Comparison of ENCODE assay signal across 7 cellular contexts in genomic region chr1:165376811-165377153, GRCh38. TPM values are rescaled to one million over a fixed set of nuclear protein-coding genes. Genes with fewer than 3 reads are reported as not detected.
A peak's percentile ranks its signal among the peaks of the same experiment; 100 is the strongest.
DNase-seq lines count a peak whose midpoint lies in the region; ATAC-seq and TF ChIP-seq lines count a peak whose summit lies in the region.

No MANE protein-coding gene starts in this region.

- peaks cover 26% of the 10 kb centered on the region for H3F3A ChIP-seq in GM23248 (ENCODE audit: insufficient read depth)

- H3K27me3 Mint-ChIP-seq in activated B cell treated with CpG ODN at 0.5 μM for 24 hours: peaks cover 74% of the 10 kb centered on the region

- no peaks in the 10 kb centered on the region for H3K79me2 ChIP-seq in GM23248 (ENCODE audit: insufficient read depth)

- H3K9ac ChIP-seq in GM23248 (peak overlapping the region; percentile 89), iPS-15b (ENCODE audit: low read depth, low read length) (no peak overlapping the region)

- peak overlapping the region; percentile 45 for H3K4me3 Mint-ChIP-seq in activated B cell treated with CpG ODN at 0.5 μM for 24 hours

- no peaks in the 10 kb centered on the region for H4K20me1 ChIP-seq in GM23248 (ENCODE audit: insufficient read depth)

- H3K36me3 Mint-ChIP-seq in activated B cell treated with CpG ODN at 0.5 μM for 24 hours (ENCODE audit: low read depth): no peaks in the 10 kb centered on the region

- H3K27me3 ChIP-seq in GM23248 (replicated peaks; ENCODE audit: insufficient read depth) (no peaks in the 10 kb centered on the region; the same call in none of the 2 replicates), iPS-15b (ENCODE audit: control insufficient read depth, insufficient read depth, low read length) (peaks cover 63% of the 10 kb centered on the region), stomach (peaks cover 0 to 51% (median 9%) of the 10 kb centered on the region in 3 donors)

- DNase-seq in GM23248 (no peak), activated B cell treated with CpG ODN at 0.5 μM for 24 hours (no peak), stomach (no peak), NCI-H1105 treated with DMSO at 0.1 percent for 48 hours (lab: John Stamatoyannopoulos, UW) (no peak), NCI-H510A treated with DMSO at 0.1 percent for 48 hours (lab: John Stamatoyannopoulos, UW) (no peak)
- no peak for DNase-seq in stimulated activated CD4-positive, alpha-beta T cell treated with anti-CD3 and anti-CD28 coated beads, Interleukin-4, amount 100 ng/mL, for 1 hour

- TF ChIP-seq CTCF in activated B cell treated with CpG ODN at 0.5 μM for 24 hours (IDR thresholded peaks at IDR 0.05) (no peak), stomach (IDR thresholded peaks at IDR 0.05) (no peak)

- no peak overlapping the region for H3K27ac Mint-ChIP-seq in activated B cell treated with CpG ODN at 0.5 μM for 24 hours

- peak overlapping the region; percentile 71 for H3K4me3 ChIP-seq in GM23248
- H3K4me3 ChIP-seq in iPS-15b (ENCODE audit: low read depth, low read length): peak overlapping the region; percentile 82
- H3K4me3 ChIP-seq in stomach: peak overlapping the region; percentile 33 to 48 (median 46)

- peak overlapping the region; percentile 83 for H3K4me2 ChIP-seq in GM23248 (ENCODE audit: unreplicated experiment)

- H2AFZ ChIP-seq in GM23248: peak overlapping the region; percentile 83

- in situ Hi-C loops in GM23248 (cut with MboI): no loop called here

- no peak for TF ChIP-seq EP300 in stomach (IDR thresholded peaks at IDR 0.05)

- POLR2A ChIA-PET in activated B cell treated with CpG ODN at 0.5 μM for 24 hours (lab: Charles Lee): no interaction called here

- H3K9me3 Mint-ChIP-seq in activated B cell treated with CpG ODN at 0.5 μM for 24 hours: no peaks in the 10 kb centered on the region

- H3K9me3 ChIP-seq in GM23248 (ENCODE audit: low read depth) (no peaks in the 10 kb centered on the region), iPS-15b (ENCODE audit: control insufficient read depth, insufficient read depth, low read length) (no peaks in the 10 kb centered on the region), stomach (no peaks in the 10 kb centered on the region)

- peaks cover 19% of the 10 kb centered on the region for H3K4me1 Mint-ChIP-seq in activated B cell treated with CpG ODN at 0.5 μM for 24 hours

- H3K27ac ChIP-seq in GM23248 (peak overlapping the region; percentile 92), stomach (peak overlapping the region; percentile 47 to 85 (median 75))

- ATAC-seq in activated B cell treated with CpG ODN at 0.5 μM for 24 hours (ENCODE audit: low read depth): no peak

- no peak for TF ChIP-seq POLR2A in stomach (IDR thresholded peaks at IDR 0.05)

- no peaks in the 10 kb centered on the region for H3K9me2 ChIP-seq in GM23248 (ENCODE audit: insufficient read depth)

- intact Hi-C loops in activated B cell treated with CpG ODN at 0.5 μM for 24 hours (cut with micrococcal nuclease): no loop called here
- intact Hi-C loops in stomach (cut with DNase I; ENCODE audit: low total_unique reads): no loop called here

- H3K4me1 ChIP-seq in GM23248 (ENCODE audit: insufficient read depth) (peaks cover 21% of the 10 kb centered on the region), iPS-15b (ENCODE audit: control insufficient read depth, insufficient read depth, low read length) (peaks cover 5% of the 10 kb centered on the region), stomach (peaks cover 11 to 20% (median 19%) of the 10 kb centered on the region in 4 donors)

- no peaks in the 10 kb centered on the region for H3K36me3 ChIP-seq in GM23248 (ENCODE audit: low read depth)
- H3K36me3 ChIP-seq in iPS-15b (ENCODE audit: control insufficient read depth, insufficient read depth, low read length): no peaks in the 10 kb centered on the region
- no peaks in the 10 kb centered on the region for H3K36me3 ChIP-seq in stomach

- CTCF ChIA-PET in activated B cell treated with CpG ODN at 0.5 μM for 24 hours (lab: Charles Lee): interaction anchor here (1.7 to 2.4 kb wide), 2 partner anchors 10 to 17 kb away, joined by 6 to 9 read pairs; no protein-coding TSS in a partner anchor

- WGBS in GM23248 (ENCODE audit: low coverage in 1 of 2, low lambda C conversion rate in 2 of 2, missing lambda C conversion rate in 2 of 2), 2 experiments: 1 to 3% methylated on average over 10 of the region's 10 CpGs
- 19 to 34% (median 20%) methylated on average over 10 of the region's 10 CpGs for WGBS in stomach, 5 donors

RNA-seq across cellular contexts. Expression of gene LMX1A, which starts 20.3 kb away (rescaled TPM):
- total RNA-seq in GM23248 (2014; rRNA removed; shearing (Covaris generic)): not detected in 2 replicates
- polyA plus RNA-seq in GM23248 (2016; fragmentation: Nextera tagmentation; extraction: Ambion mirVana) (not detected in 2 replicates), stomach (not detected)
- total RNA-seq in activated B cell treated with CpG ODN at 0.5 μM for 24 hours (not detected in 2 replicates), stomach (not detected)
